23 cellular contexts compared by ENCODE assay signal in genomic region chr6:6950373-6951145, GRCh38.
DNase-seq lines count a peak whose midpoint lies in the region; ATAC-seq, FAIRE-seq and TF ChIP-seq lines count a peak whose summit lies in the region.
"Had no signal": no experiment of that assay in that cellular context is flagged by ENCODE, and none has a peak within 500 bp of the region (broad histone marks: within the 10 kb centered on the region; RNA-seq: fewer than 3 reads in every experiment).

No MANE protein-coding gene starts in this region.

- no TSS peak for BruUV-seq in HepG2 (replicated peaks; lab: Mats Ljungman, UMichigan)
- BruUV-seq in K562 (replicated peaks; lab: Mats Ljungman, UMichigan): no TSS peak
- BruUV-seq in PC-3 (replicated peaks; lab: Mats Ljungman, UMichigan): no TSS peak

- POLR2A ChIA-PET in HepG2 (lab: Yijun Ruan, JAX) (no interaction called here), WTC11 (lab: Charles Lee) (no interaction called here), K562 (lab: Yijun Ruan, JAX) (interaction anchor here (1.1 kb wide), 1 partner anchor 8 kb away, joined by 3 read pairs; no protein-coding TSS in a partner anchor), PC-3 (lab: Charles Lee; ENCODE audit: unreplicated experiment) (no interaction called here)

- TF ChIP-seq POLR2A in HepG2 (IDR thresholded peaks at IDR 0.05; ENCODE audit: insufficient read depth in 1 of 2, low read depth in 2 of 2, low read length in 2 of 2) (no peak), right lobe of liver (IDR thresholded peaks at IDR 0.05) (no peak), K562 (conservative IDR thresholded peaks at IDR 0.05) (no peak)

- FAIRE-seq in HepG2 (lab: Jason Lieb, UNC) (no peak), K562 (lab: Jason Lieb, UNC) (no peak)
- FAIRE-seq: A204.1, D721Med, GM12892, GM19239 had no signal

- CTCF ChIA-PET in HepG2 (lab: Yijun Ruan, JAX; ENCODE audit: low intra/inter-chr PET ratio, low total read pairs): no interaction called here
- CTCF ChIA-PET in WTC11 (lab: Charles Lee): no interaction called here
- CTCF ChIA-PET in K562 (lab: Yijun Ruan, JAX; ENCODE audit: low intra/inter-chr PET ratio): no interaction called here
- CTCF ChIA-PET in PC-3 (lab: Charles Lee): no interaction called here

- ATAC-seq in HepG2 (no peak), right lobe of liver (no peak), WTC11 (no peak), K562 (no peak), PC-3 (no peak), GM19035 (IDR thresholded peaks at IDR 0.05; ENCODE audit: unreplicated experiment) (no peak)

- H3K4me1 ChIP-seq in HepG2 (ENCODE audit: insufficient read depth, low read length): peaks cover 22% of the 10 kb centered on the region
- no peaks in the 10 kb centered on the region for H3K4me1 ChIP-seq in right lobe of liver
- H3K4me1 ChIP-seq in K562 (replicated peaks in 1 of 2; ENCODE audit: control insufficient read depth in 2 of 2, insufficient read depth in 2 of 2, low read length in 2 of 2): no peaks in the 10 kb centered on the region
- H3K4me1 ChIP-seq in PC-3 (ENCODE audit: insufficient read depth, low read length): no peaks in the 10 kb centered on the region
- H3K4me1 ChIP-seq: BE2C; BLaER1 treated with 17β-estradiol and CSF1 and Interleukin-3, amounts not matched to agents 10 nM and 100 nM had no signal

- H3K27me3 ChIP-seq in HepG2 (ENCODE audit: control insufficient read depth in 1 of 2, insufficient read depth in 2 of 2, low read length in 2 of 2) (no peaks in the 10 kb centered on the region), right lobe of liver (no peaks in the 10 kb centered on the region), K562 (ENCODE audit: control insufficient read depth in 2 of 2, insufficient read depth in 2 of 2, low read length in 2 of 2) (no peaks in the 10 kb centered on the region), PC-3 (ENCODE audit: low read length) (no peaks in the 10 kb centered on the region)
- H3K27me3 ChIP-seq: BE2C; BLaER1 treated with 17β-estradiol and CSF1 and Interleukin-3, amounts not matched to agents 10 nM and 100 nM had no signal

- peaks cover 28% of the 10 kb centered on the region for H3K9me3 Mint-ChIP-seq in WTC11

- H3K9me3 ChIP-seq in HepG2 (ENCODE audit: low read length) (peaks cover 6% of the 10 kb centered on the region), right lobe of liver (no peaks in the 10 kb centered on the region), K562 (replicated peaks; ENCODE audit: control insufficient read depth, insufficient read depth, low read depth, low read length) (peaks cover 14% of the 10 kb centered on the region), PC-3 (ENCODE audit: low read length) (no peaks in the 10 kb centered on the region)
- H3K9me3 ChIP-seq: BE2C had no signal

- DNase-seq in HepG2 (ENCODE audit: low spot score) (no peak), right lobe of liver (no peak), WTC11 (ENCODE audit: low spot score) (no peak), K562 (ENCODE audit: extremely low read depth in 1 of 4, low spot score in 3 of 4) (no peak), PC-3 (no peak), activated gamma-delta T cell treated with Interleukin-2 at 50 U/mL for 16 hours (no peak)
- DNase-seq: ACHN; BE2C; CD4-positive, alpha-beta T cell; CD8-positive, alpha-beta memory T cell; DMS 273 treated with DMSO at 0.1 percent for 48 hours; DMS79; GF-D8; GM23248; H9 had no signal

- H3K9me1 ChIP-seq in K562 (ENCODE audit: control insufficient read depth, insufficient read depth, low read length): no peaks in the 10 kb centered on the region

- no peak overlapping the region for H2AFZ ChIP-seq in HepG2 (ENCODE audit: low read length)
- H2AFZ ChIP-seq in K562 (ENCODE audit: low read depth, low read length): no peak overlapping the region
- no peak overlapping the region for H2AFZ ChIP-seq in PC-3 (ENCODE audit: low read length)
- H2AFZ ChIP-seq: GM23248 had no signal

- H3K36me3 ChIP-seq in HepG2 (replicated peaks in 1 of 2; ENCODE audit: control insufficient read depth in 1 of 2, insufficient read depth in 2 of 2, low read length in 2 of 2) (no peaks in the 10 kb centered on the region), right lobe of liver (no peaks in the 10 kb centered on the region), K562 (ENCODE audit: control insufficient read depth, insufficient read depth, low read length) (no peaks in the 10 kb centered on the region), PC-3 (ENCODE audit: low read depth, low read length) (no peaks in the 10 kb centered on the region)
- H3K36me3 ChIP-seq: BE2C; BLaER1 treated with 17β-estradiol and CSF1 and Interleukin-3, amounts not matched to agents 10 nM and 100 nM had no signal

- 37% methylated on average over 3 of the region's 3 CpGs for WGBS in HepG2 (ENCODE audit: low lambda C conversion rate)
- 63% methylated on average over 3 of the region's 3 CpGs for WGBS in right lobe of liver (ENCODE audit: insufficient coverage, low coverage, low lambda C conversion rate, missing lambda C conversion rate)
- WGBS in K562 (ENCODE audit: insufficient coverage, low coverage, missing lambda C conversion rate): 31% methylated on average over 3 of the region's 3 CpGs

- TF ChIP-seq RAD21 in HepG2 (CRISPR knock-in tag; IDR thresholded peaks at IDR 0.05) (no peak), K562 (CRISPR knock-in tag; conservative IDR thresholded peaks at IDR 0.05 in 1 of 2, IDR thresholded peaks at IDR 0.05 in 1 of 2) (no peak)

- H3K36me3 Mint-ChIP-seq in WTC11: peaks cover 17% of the 10 kb centered on the region
- H3K36me3 Mint-ChIP-seq: CD14-positive monocyte had no signal

- H3K27me3 Mint-ChIP-seq in WTC11 (ENCODE audit: low read depth): peaks cover 3% of the 10 kb centered on the region; the same call in 1 of the 2 replicates
- H3K27me3 Mint-ChIP-seq: CD4-positive, alpha-beta T cell had no signal

- H3K27ac ChIP-seq in HepG2 (ENCODE audit: extremely low read length, insufficient read depth, low read length) (no peak overlapping the region), right lobe of liver (no peak overlapping the region), K562 (ENCODE audit: extremely low read depth, low read depth, low read length) (no peak overlapping the region), PC-3 (ENCODE audit: low read length) (no peak overlapping the region)
- H3K27ac ChIP-seq: 22Rv1; BLaER1 treated with 17β-estradiol and CSF1 and Interleukin-3, amounts not matched to agents 10 nM and 100 nM; GM23248 had no signal

- H3K4me2 ChIP-seq in HepG2 (ENCODE audit: low read depth, low read length) (no peak overlapping the region), K562 (ENCODE audit: insufficient read depth, low read length) (no peak overlapping the region), PC-3 (ENCODE audit: low read length) (no peak overlapping the region)
- H3K4me2 ChIP-seq: BLaER1 treated with 17β-estradiol and CSF1 and Interleukin-3, amounts not matched to agents 10 nM and 100 nM had no signal

- H3K9ac ChIP-seq in HepG2 (ENCODE audit: insufficient read depth, low read depth, low read length): no peak overlapping the region
- no peak overlapping the region for H3K9ac ChIP-seq in K562 (ENCODE audit: insufficient read depth in 1 of 2, low read depth in 2 of 2, low read length in 2 of 2)
- H3K9ac ChIP-seq in PC-3 (ENCODE audit: low read length): no peak overlapping the region
- H3K9ac ChIP-seq: BLaER1 treated with 17β-estradiol and CSF1 and Interleukin-3, amounts not matched to agents 10 nM and 100 nM; GM23248 had no signal

- no peak for TF ChIP-seq CTCF in HepG2 (CRISPR knock-in tag; IDR thresholded peaks at IDR 0.05)
- no peak for TF ChIP-seq CTCF in right lobe of liver (IDR thresholded peaks at IDR 0.05)
- TF ChIP-seq CTCF in WTC11 (IDR thresholded peaks at IDR 0.05): no peak
- TF ChIP-seq CTCF in K562 (IDR thresholded peaks at IDR 0.05 in 2 of 3, conservative IDR thresholded peaks at IDR 0.05 in 1 of 3; ENCODE audit: insufficient read depth in 2 of 3, low read depth in 1 of 3, low read length in 3 of 3): no peak
- no peak for TF ChIP-seq CTCF in PC-3 (conservative IDR thresholded peaks at IDR 0.05; ENCODE audit: low read depth, low read length)

- H3K4me3 ChIP-seq in HepG2 (replicated peaks in 1 of 3; ENCODE audit: insufficient read depth in 1 of 3, low read depth in 2 of 3, low read length in 3 of 3) (no peak overlapping the region), right lobe of liver (no peak overlapping the region), K562 (no peak overlapping the region), PC-3 (ENCODE audit: low read length) (no peak overlapping the region)
- H3K4me3 ChIP-seq: BLaER1 treated with 17β-estradiol and CSF1 and Interleukin-3, amounts not matched to agents 10 nM and 100 nM; GM23248 had no signal

- H4K20me1 ChIP-seq in HepG2 (ENCODE audit: insufficient read depth, low read length): no peaks in the 10 kb centered on the region
- no peaks in the 10 kb centered on the region for H4K20me1 ChIP-seq in K562 (replicated peaks; ENCODE audit: control insufficient read depth, insufficient read depth, low read length)
- no peaks in the 10 kb centered on the region for H4K20me1 ChIP-seq in PC-3 (ENCODE audit: low read length)
- H4K20me1 ChIP-seq: BLaER1 treated with 17β-estradiol and CSF1 and Interleukin-3, amounts not matched to agents 10 nM and 100 nM had no signal

- H3K27ac Mint-ChIP-seq in WTC11: no peak overlapping the region
- H3K27ac Mint-ChIP-seq: CD4-positive, alpha-beta T cell; CD8-positive, alpha-beta memory T cell; H9 had no signal

- intact Hi-C loops in HepG2 (cut with micrococcal nuclease; ENCODE audit: unreplicated experiment) (no loop called here), right lobe of liver (cut with DNase I) (no loop called here), K562 (cut with micrococcal nuclease) (no loop called here), PC-3 (cut with micrococcal nuclease) (no loop called here)

- no peaks in the 10 kb centered on the region for H3F3A ChIP-seq in PC-3 (ENCODE audit: low read length, unreplicated experiment)

- in situ Hi-C loops in HepG2 (cut with HindIII; ENCODE audit: extremely low pct_ligation_motif_present, low pct_unique_long_range_greater_than_20kb) (no loop called here), K562 (cut with MboI) (no loop called here)

- no peaks in the 10 kb centered on the region for H3K79me2 ChIP-seq in HepG2 (ENCODE audit: insufficient read depth, low read length)
- no peaks in the 10 kb centered on the region for H3K79me2 ChIP-seq in K562 (ENCODE audit: control insufficient read depth, insufficient read depth, low read length)
- H3K79me2 ChIP-seq in PC-3 (ENCODE audit: low read length): no peaks in the 10 kb centered on the region

- TF ChIP-seq EP300 in HepG2 (IDR thresholded peaks at IDR 0.05; ENCODE audit: low read depth in 2 of 2, low read length in 2 of 2) (no peak), HepG2 (CRISPR knock-in tag; IDR thresholded peaks at IDR 0.05; ENCODE audit: borderline replicate concordance) (no peak), K562 (IDR thresholded peaks at IDR 0.05; ENCODE audit: low read length) (no peak)

- no peak overlapping the region for H3K4me3 Mint-ChIP-seq in WTC11
- H3K4me3 Mint-ChIP-seq: CD14-positive monocyte; CD4-positive, alpha-beta T cell; CD8-positive, alpha-beta memory T cell; H9 had no signal

- no peaks in the 10 kb centered on the region for H3K9me2 ChIP-seq in PC-3 (replicated peaks; ENCODE audit: low read length)

- H3K4me1 Mint-ChIP-seq in WTC11: peaks cover 11% of the 10 kb centered on the region
- H3K4me1 Mint-ChIP-seq: CD8-positive, alpha-beta memory T cell had no signal

TF ChIP-seq in WTC11, 78 proteins besides CTCF, POLR2A, EP300 and RAD21 (continues in another document):
- TF ChIP-seq NR1H2 (CRISPR knock-in tag; IDR thresholded peaks at IDR 0.05): no peak

Comparison
In these comparisons a context has a peak if more than half of its experiments do, and no peak if none do; other contexts are left out.
1. Of the 241 proteins assayed by ChIP-seq in both HepG2 and K562: peak only in HepG2: CHD4; only in K562: ADNP, CEBPG, HDAC2 and KDM1A; in both: CEBPB; in neither: 235.